ENCODE assay signal across 1 cellular context in genomic region chr5:98656106-98656795, GRCh38.
TF ChIP-seq lines count a peak whose summit lies in the region.

No MANE protein-coding gene starts in this region.

TF ChIP-seq in SK-N-SH treated with all-trans-retinoic acid at 6 μM for 48 hours, 23 proteins besides CTCF, POLR2A, EP300 and RAD21 (continued from another document):
- TF ChIP-seq POU6F1 (CRISPR knock-in tag; IDR thresholded peaks at IDR 0.05; ENCODE audit: borderline replicate concordance, low read depth), result no peak
- TF ChIP-seq CREB5 (CRISPR knock-in tag; IDR thresholded peaks at IDR 0.05; ENCODE audit: low read depth), result no peak
- TF ChIP-seq RARB (CRISPR knock-in tag; IDR thresholded peaks at IDR 0.05), result no peak
- TF ChIP-seq ZNF565 (CRISPR knock-in tag; conservative IDR thresholded peaks at IDR 0.05; ENCODE audit: low read depth), result no peak
- no peak for TF ChIP-seq ZNF70 (CRISPR knock-in tag; IDR thresholded peaks at IDR 0.05)
- no peak for TF ChIP-seq TSHZ2 (CRISPR knock-in tag; IDR thresholded peaks at IDR 0.05)
- no peak for TF ChIP-seq PPARA (CRISPR knock-in tag; IDR thresholded peaks at IDR 0.05; ENCODE audit: borderline replicate concordance)
- no peak for TF ChIP-seq TOX (CRISPR knock-in tag; IDR thresholded peaks at IDR 0.05; ENCODE audit: borderline replicate concordance)
- TF ChIP-seq ZFP30 (CRISPR knock-in tag; IDR thresholded peaks at IDR 0.05), result no peak
- no peak for TF ChIP-seq ISL1 (CRISPR knock-in tag; IDR thresholded peaks at IDR 0.05)
- no peak for TF ChIP-seq TCF4 (CRISPR knock-in tag; IDR thresholded peaks at IDR 0.05; ENCODE audit: borderline replicate concordance)
- TF ChIP-seq BACH2 (CRISPR knock-in tag; IDR thresholded peaks at IDR 0.05; ENCODE audit: borderline replicate concordance), result no peak
